ENCODE assay signal across 22 cellular contexts in the genomic region with DNA sequence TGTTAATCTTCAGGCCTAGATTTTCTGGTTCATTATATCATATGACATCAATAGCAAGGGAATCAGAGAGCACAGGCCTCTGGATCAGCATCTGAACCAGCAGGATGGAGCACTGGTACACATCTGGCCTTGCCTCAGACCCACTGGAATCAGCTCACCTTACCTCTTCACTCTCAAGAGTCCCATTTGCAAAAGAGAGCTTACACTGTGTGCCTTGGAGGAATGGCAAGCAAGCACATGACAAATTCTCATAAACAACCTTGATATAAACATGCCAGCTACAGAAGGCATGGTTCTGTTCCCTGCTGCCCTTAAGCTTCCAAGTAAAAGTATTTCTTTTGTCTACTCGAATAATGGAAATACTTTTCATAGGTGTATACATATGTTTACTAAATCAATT.
DNase-seq lines count a peak whose midpoint lies in the region; ATAC-seq lines count a peak whose summit lies in the region.
"Had no signal": no experiment of that assay in that cellular context is flagged by ENCODE, and none has a peak within 500 bp of the region (broad histone marks: within the 10 kb centered on the region; RNA-seq: fewer than 3 reads in every experiment).

No MANE protein-coding gene starts in this region.

- H3K27me3 Mint-ChIP-seq in activated T-cell treated with anti-CD3 and anti-CD28 coated beads, Interleukin-2, amount 50 U/mL, for 72 hours (ENCODE audit: low read depth): no peaks in the 10 kb centered on the region
- no peaks in the 10 kb centered on the region for H3K27me3 Mint-ChIP-seq in central memory CD8-positive, alpha-beta T cell

- H3K36me3 Mint-ChIP-seq in activated T-cell treated with anti-CD3 and anti-CD28 coated beads, Interleukin-2, amount 50 U/mL, for 72 hours (ENCODE audit: insufficient read depth in 2 of 2): no peaks in the 10 kb centered on the region
- no peaks in the 10 kb centered on the region for H3K36me3 Mint-ChIP-seq in central memory CD8-positive, alpha-beta T cell (ENCODE audit: insufficient read depth)
- H3K36me3 Mint-ChIP-seq in stimulated activated effector memory CD8-positive, alpha-beta T cell treated with anti-CD3 and anti-CD28 coated beads, Interleukin-12 subunit alpha, Interleukin-12 subunit beta, amount 100 ng/mL, for 72 hours: no peaks in the 10 kb centered on the region
- H3K36me3 Mint-ChIP-seq: CD8-positive, alpha-beta memory T cell; IgD-negative memory B cell had no signal

- no peak for ATAC-seq in activated T-cell treated with anti-CD3 and anti-CD28 coated beads, Interleukin-2, amount 50 U/mL, for 72 hours (replicated peaks in 1 of 2)
- ATAC-seq in central memory CD8-positive, alpha-beta T cell (replicated peaks; ENCODE audit: extremely low read depth, poor library complexity, severe bottlenecking): no peak
- no peak for ATAC-seq in stimulated activated effector memory CD8-positive, alpha-beta T cell treated with anti-CD3 and anti-CD28 coated beads, Interleukin-12 subunit alpha, Interleukin-12 subunit beta, amount 100 ng/mL, for 72 hours
- ATAC-seq in left colon: no peak

- no peaks in the 10 kb centered on the region for H3K36me3 ChIP-seq in skeletal muscle tissue (ENCODE audit: control insufficient read depth in 3 of 3, insufficient read depth in 3 of 3, low read length in 3 of 3)
- H3K36me3 ChIP-seq: HAP-1, Peyer's patch, SJSA1 had no signal

- H3K4me3 ChIP-seq in skeletal muscle tissue (ENCODE audit: low read length in 3 of 3): no peak overlapping the region
- H3K4me3 ChIP-seq: GM23248, HAP-1, Peyer's patch, SJSA1 had no signal

- no peaks in the 10 kb centered on the region for H3K9me3 Mint-ChIP-seq in activated T-cell treated with anti-CD3 and anti-CD28 coated beads, Interleukin-2, amount 50 U/mL, for 72 hours
- no peaks in the 10 kb centered on the region for H3K9me3 Mint-ChIP-seq in central memory CD8-positive, alpha-beta T cell
- H3K9me3 Mint-ChIP-seq in stimulated activated effector memory CD8-positive, alpha-beta T cell treated with anti-CD3 and anti-CD28 coated beads, Interleukin-12 subunit alpha, Interleukin-12 subunit beta, amount 100 ng/mL, for 72 hours: no peaks in the 10 kb centered on the region
- H3K9me3 Mint-ChIP-seq: CD8-positive, alpha-beta memory T cell; IgD-negative memory B cell had no signal

- peaks cover 72% of the 10 kb centered on the region for H3K4me1 Mint-ChIP-seq in activated T-cell treated with anti-CD3 and anti-CD28 coated beads, Interleukin-2, amount 50 U/mL, for 72 hours (ENCODE audit: low read depth)
- H3K4me1 Mint-ChIP-seq in central memory CD8-positive, alpha-beta T cell: no peaks in the 10 kb centered on the region
- H3K4me1 Mint-ChIP-seq in stimulated activated effector memory CD8-positive, alpha-beta T cell treated with anti-CD3 and anti-CD28 coated beads, Interleukin-12 subunit alpha, Interleukin-12 subunit beta, amount 100 ng/mL, for 72 hours: peaks cover 11% of the 10 kb centered on the region
- H3K4me1 Mint-ChIP-seq: CD8-positive, alpha-beta memory T cell; IgD-negative memory B cell had no signal

- no peaks in the 10 kb centered on the region for H3K4me1 ChIP-seq in skeletal muscle tissue (ENCODE audit: control insufficient read depth in 3 of 3, insufficient read depth in 3 of 3, low read length in 3 of 3)
- H3K4me1 ChIP-seq: HAP-1, Peyer's patch had no signal

- peak overlapping the region; percentile 62 for H3K27ac ChIP-seq in skeletal muscle tissue (ENCODE audit: low read depth, low read length)
- H3K27ac ChIP-seq: C4-2B, GM23248, Peyer's patch, SJSA1 had no signal

- no peaks in the 10 kb centered on the region for H3K9me3 ChIP-seq in skeletal muscle tissue (ENCODE audit: control insufficient read depth in 3 of 3, low read length in 3 of 3)
- H3K9me3 ChIP-seq: HAP-1, Peyer's patch, SJSA1 had no signal

- H3K27me3 ChIP-seq in skeletal muscle tissue (ENCODE audit: control insufficient read depth in 3 of 3, insufficient read depth in 3 of 3, low read length in 3 of 3): no peaks in the 10 kb centered on the region
- H3K27me3 ChIP-seq: Peyer's patch, SJSA1 had no signal

- intact Hi-C loops in left colon (cut with DNase I, micrococcal nuclease): loop anchor here in 1 of 2 donors (10.0 kb wide), 2 partner anchors 167 to 197 kb away; no protein-coding TSS in a partner anchor

- H3K27ac Mint-ChIP-seq in activated T-cell treated with anti-CD3 and anti-CD28 coated beads, Interleukin-2, amount 50 U/mL, for 72 hours: peak overlapping the region; percentile 17
- H3K27ac Mint-ChIP-seq in central memory CD8-positive, alpha-beta T cell (ENCODE audit: low read depth): peak overlapping the region; percentile 5
- no peak overlapping the region for H3K27ac Mint-ChIP-seq in stimulated activated effector memory CD8-positive, alpha-beta T cell treated with anti-CD3 and anti-CD28 coated beads, Interleukin-12 subunit alpha, Interleukin-12 subunit beta, amount 100 ng/mL, for 72 hours
- H3K27ac Mint-ChIP-seq: CD8-positive, alpha-beta memory T cell; IgD-negative memory B cell had no signal

- DNase-seq in activated T-cell treated with anti-CD3 and anti-CD28 coated beads, Interleukin-2, amount 50 U/mL, for 72 hours: no peak
- DNase-seq in activated T-cell treated with anti-CD3 and anti-CD28 coated beads, Interleukin-2, amount 50 U/mL, for 48 hours: no peak
- no peak for DNase-seq in central memory CD8-positive, alpha-beta T cell (ENCODE audit: low spot score in 2 of 2)
- no peak for DNase-seq in stimulated activated effector memory CD8-positive, alpha-beta T cell treated with anti-CD3 and anti-CD28 coated beads, Interleukin-12 subunit alpha, Interleukin-12 subunit beta, amount 100 ng/mL, for 72 hours (ENCODE audit: low spot score in 2 of 2)
- DNase-seq in NCI-H526 treated with DMSO at 0.1 percent for 48 hours (lab: John Stamatoyannopoulos, UW) (no peak), left colon (no peak)
- DNase-seq: Calu3; CD8-positive, alpha-beta memory T cell; DMS153; GM23248; MV-4-11; NCI-H1105 treated with DMSO at 0.1 percent for 48 hours; NCI-H1694 treated with DMSO at 0.1 percent for 48 hours; NCI-H2107; NCI-H226; NCI-H524 treated with DMSO at 0.1 percent for 48 hours; Peyer's patch had no signal

- H3K9ac ChIP-seq in skeletal muscle tissue (ENCODE audit: low read depth in 1 of 3, low read length in 3 of 3): no peak overlapping the region
- H3K9ac ChIP-seq: GM23248 had no signal

- no peak overlapping the region for H3K4me3 Mint-ChIP-seq in activated T-cell treated with anti-CD3 and anti-CD28 coated beads, Interleukin-2, amount 50 U/mL, for 72 hours
- no peak overlapping the region for H3K4me3 Mint-ChIP-seq in central memory CD8-positive, alpha-beta T cell
- H3K4me3 Mint-ChIP-seq in stimulated activated effector memory CD8-positive, alpha-beta T cell treated with anti-CD3 and anti-CD28 coated beads, Interleukin-12 subunit alpha, Interleukin-12 subunit beta, amount 100 ng/mL, for 72 hours: no peak overlapping the region
- H3K4me3 Mint-ChIP-seq: CD8-positive, alpha-beta memory T cell; IgD-negative memory B cell had no signal
